ENCODE assay signal across 14 cellular contexts in the genomic region with DNA sequence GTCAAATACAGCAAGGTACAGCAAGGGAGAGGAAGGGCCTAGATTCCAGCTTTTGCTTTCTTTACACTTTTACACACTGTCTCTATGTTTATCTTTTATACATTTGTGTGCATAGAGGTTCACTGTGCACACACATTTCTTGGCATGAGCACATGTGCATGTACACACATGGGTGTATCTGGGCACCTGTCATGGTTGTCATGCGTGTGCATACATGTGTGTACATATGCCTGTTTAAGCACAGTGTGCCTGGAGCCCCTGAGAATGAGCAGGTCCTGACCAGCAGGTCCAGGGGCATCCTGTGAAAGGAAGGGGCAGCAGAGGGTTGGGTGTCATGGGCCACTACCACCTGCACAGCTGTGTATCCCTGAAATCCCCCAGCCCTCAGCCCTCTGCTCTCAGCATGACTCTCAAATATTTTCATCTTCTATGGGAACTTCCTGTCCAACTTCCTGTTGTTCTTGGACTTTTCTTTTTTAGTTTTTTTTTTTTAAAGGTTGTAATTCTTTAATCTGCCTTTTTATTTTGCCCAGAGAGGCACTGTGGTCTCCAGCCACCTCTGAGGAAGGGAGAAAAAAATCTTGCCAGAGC.
DNase-seq lines count a peak whose midpoint lies in the region; TF ChIP-seq lines count a peak whose summit lies in the region.
"Had no signal": no experiment of that assay in that cellular context is flagged by ENCODE, and none has a peak within 500 bp of the region (broad histone marks: within the 10 kb centered on the region; RNA-seq: fewer than 3 reads in every experiment).

No MANE protein-coding gene starts in this region.

- H3K4me3 Mint-ChIP-seq in mesothelial cell of epicardium, result no peak overlapping the region
- H3K4me3 Mint-ChIP-seq: T-helper 17 cell had no signal

- no peaks in the 10 kb centered on the region for H3K9me3 ChIP-seq in GM23248 (ENCODE audit: low read depth)
- H3K9me3 ChIP-seq: mucosa of descending colon, vagina had no signal

- H3K79me2 ChIP-seq in GM23248 (ENCODE audit: insufficient read depth), result no peaks in the 10 kb centered on the region
- H3K79me2 ChIP-seq: parathyroid adenoma had no signal

- peak overlapping the region; percentile 48 for H3K27ac Mint-ChIP-seq in mesothelial cell of epicardium
- H3K27ac Mint-ChIP-seq: T-helper 17 cell had no signal

- H3K36me3 ChIP-seq in GM23248 (ENCODE audit: low read depth), result no peaks in the 10 kb centered on the region
- H3K36me3 ChIP-seq: vagina had no signal

- H4K20me1 ChIP-seq in GM23248 (ENCODE audit: insufficient read depth), result no peaks in the 10 kb centered on the region

- no peaks in the 10 kb centered on the region for H3K4me1 ChIP-seq in GM23248 (ENCODE audit: insufficient read depth)
- H3K4me1 ChIP-seq: parathyroid adenoma had no signal

- no peaks in the 10 kb centered on the region for H3K27me3 Mint-ChIP-seq in mesothelial cell of epicardium (ENCODE audit: low read depth)
- H3K27me3 Mint-ChIP-seq: T-helper 17 cell had no signal

- in situ Hi-C loops in GM23248 (cut with MboI), result no loop called here

- no peaks in the 10 kb centered on the region for H3K9me2 ChIP-seq in GM23248 (ENCODE audit: insufficient read depth)

- 0 out of 3 replicates have a peak, but pooled peaks have one; percentile 13 for TF ChIP-seq CTCF in GM12872 (IDR thresholded peaks at IDR 0.05; ENCODE audit: insufficient read depth, low read depth, low read length)
- no peak for TF ChIP-seq CTCF in cardiac fibroblast (IDR thresholded peaks at IDR 0.05; ENCODE audit: low read depth, low read length)
- TF ChIP-seq CTCF in mesothelial cell of epicardium (IDR thresholded peaks at IDR 0.05; ENCODE audit: unreplicated experiment), result no peak

- no peak overlapping the region for H3K9ac ChIP-seq in GM23248
- H3K9ac ChIP-seq: parathyroid adenoma had no signal

- no peak overlapping the region for H3K4me3 ChIP-seq in cardiac fibroblast (replicated peaks in 1 of 2; ENCODE audit: low read depth in 2 of 2, low read length in 2 of 2)
- no peak overlapping the region for H3K4me3 ChIP-seq in GM23248
- H3K4me3 ChIP-seq: mucosa of descending colon, vagina had no signal

- WGBS in GM23248 (ENCODE audit: low coverage in 1 of 2, low lambda C conversion rate in 2 of 2, missing lambda C conversion rate in 2 of 2), 2 experiments, result 96 to 100% methylated on average over 1 of the region's 1 CpG

- no peak overlapping the region for H3K4me2 ChIP-seq in GM23248 (ENCODE audit: unreplicated experiment)

- H2AFZ ChIP-seq in GM23248, result no peak overlapping the region
- H2AFZ ChIP-seq: parathyroid adenoma had no signal

- DNase-seq in A172 (ENCODE audit: low spot score), result peak; percentile 18
- DNase-seq in cardiac fibroblast (ENCODE audit: low read depth in 2 of 2), result peak; percentile 53 to 54
- DNase-seq in mesothelial cell of epicardium (ENCODE audit: low spot score in 2 of 2, unreplicated experiment in 2 of 2), result no peak
- DNase-seq in stimulated activated CD4-positive, alpha-beta T cell treated with anti-CD3 and anti-CD28 coated beads, Interleukin-4, amount 100 ng/mL, for 1 hour, result no peak
- DNase-seq in GM23248, result no peak
- DNase-seq in NCI-H187 treated with DMSO at 0.1 percent for 48 hours (lab: John Stamatoyannopoulos, UW), result no peak
- no peak for DNase-seq in NCI-H1694 treated with DMSO at 0.1 percent for 48 hours (lab: John Stamatoyannopoulos, UW)
- DNase-seq: mucosa of descending colon, NCI-H1436 treated with DMSO at 0.1 percent for 48 hours, NCI-H526 treated with DMSO at 0.1 percent for 48 hours, T-helper 17 cell had no signal

- no peaks in the 10 kb centered on the region for H3K27me3 ChIP-seq in GM23248 (replicated peaks; ENCODE audit: insufficient read depth)
- H3K27me3 ChIP-seq: vagina had no signal

- peaks cover 1% of the 10 kb centered on the region for H3K4me1 Mint-ChIP-seq in mesothelial cell of epicardium

- no peaks in the 10 kb centered on the region for H3F3A ChIP-seq in GM23248 (ENCODE audit: insufficient read depth)

- no peak overlapping the region for H3K27ac ChIP-seq in GM23248
- H3K27ac ChIP-seq: parathyroid adenoma, vagina had no signal

- H3K36me3 Mint-ChIP-seq in mesothelial cell of epicardium, result no peaks in the 10 kb centered on the region

- peaks cover 18% of the 10 kb centered on the region for H3K9me3 Mint-ChIP-seq in mesothelial cell of epicardium

Comparison
In these comparisons a context has a peak if more than half of its experiments do, and no peak if none do; other contexts are left out.
1. DNase-seq: peak in A172 (single experiment) and cardiac fibroblast (2 of 2); none in mesothelial cell of epicardium (0 of 2), stimulated activated CD4-positive, alpha-beta T cell treated with anti-CD3 and anti-CD28 coated beads, Interleukin-4, amount 100 ng/mL, for 1 hour (single experiment), GM23248 (single experiment), NCI-H187 treated with DMSO at 0.1 percent for 48 hours (single experiment) and NCI-H1694 treated with DMSO at 0.1 percent for 48 hours (single experiment).